Comparison of ENCODE assay signal across 1 cellular context in genomic region chr20:13800728-13801134, GRCh38.
TF ChIP-seq lines count a peak whose summit lies in the region.

No MANE protein-coding gene starts in this region.

TF ChIP-seq in HepG2, 621 proteins besides CTCF, POLR2A, EP300 and RAD21 (continued from another document):
- TF ChIP-seq MTERF4 (CRISPR knock-in tag; IDR thresholded peaks at IDR 0.05) (no peak), HBP1 (CRISPR knock-in tag; IDR thresholded peaks at IDR 0.05; ENCODE audit: low read depth) (0 out of 2 replicates have a peak, but pooled peaks have one; percentile 55), HMGXB4 (CRISPR knock-in tag; IDR thresholded peaks at IDR 0.05; ENCODE audit: borderline replicate concordance in 1 of 2, low read depth in 1 of 2) (no peak), ZXDC (CRISPR knock-in tag; IDR thresholded peaks at IDR 0.05) (peak; percentile 58; the same call in 1 of the 2 replicates), HOXA5 (CRISPR knock-in tag; IDR thresholded peaks at IDR 0.05) (0 out of 2 replicates have a peak, but pooled peaks have one; percentile 18), XRCC5 (optimal IDR thresholded peaks at IDR 0.05; ENCODE audit: low read length) (peak; percentile 93), SNRNP70 (IDR thresholded peaks at IDR 0.05; ENCODE audit: low read depth, low read length) (no peak), ZNF503 (CRISPR knock-in tag; IDR thresholded peaks at IDR 0.05) (no peak), RFX3 (CRISPR knock-in tag; IDR thresholded peaks at IDR 0.05) (no peak), KDM1A (CRISPR knock-in tag; IDR thresholded peaks at IDR 0.05) (no peak), HNF4A (CRISPR knock-in tag; IDR thresholded peaks at IDR 0.05) (peak; percentile 89), ZMYM3 (CRISPR knock-in tag; IDR thresholded peaks at IDR 0.05) (peak; percentile 65; the same call in 1 of the 2 replicates), RFXANK (CRISPR knock-in tag; IDR thresholded peaks at IDR 0.05) (0 out of 2 replicates have a peak, but pooled peaks have one; percentile 14), CCDC6 (CRISPR knock-in tag; IDR thresholded peaks at IDR 0.05) (peak; percentile 75; the same call in 1 of the 2 replicates), ZNF333 (CRISPR knock-in tag; IDR thresholded peaks at IDR 0.05; ENCODE audit: borderline replicate concordance) (no peak), YEATS2 (CRISPR knock-in tag; IDR thresholded peaks at IDR 0.05; ENCODE audit: borderline replicate concordance) (peak; percentile 43; the same call in 1 of the 2 replicates), ZNF230 (CRISPR knock-in tag; IDR thresholded peaks at IDR 0.05) (no peak), ZBTB7B (CRISPR knock-in tag; IDR thresholded peaks at IDR 0.05) (peak; percentile 35; the same call in 1 of the 2 replicates), ZNF652 (CRISPR knock-in tag; IDR thresholded peaks at IDR 0.05; ENCODE audit: borderline replicate concordance, low read depth) (no peak; the same call in 1 of the 2 replicates), ZNF136 (CRISPR knock-in tag; IDR thresholded peaks at IDR 0.05; ENCODE audit: low read depth) (no peak), SP1 (IDR thresholded peaks at IDR 0.05) (no peak), SP1 (CRISPR knock-in tag; IDR thresholded peaks at IDR 0.05) (no peak), PHF8 (CRISPR knock-in tag; IDR thresholded peaks at IDR 0.05) (no peak), AKAP8 (CRISPR knock-in tag; IDR thresholded peaks at IDR 0.05) (0 out of 2 replicates have a peak, but pooled peaks have one; percentile 26), PATZ1 (CRISPR knock-in tag; IDR thresholded peaks at IDR 0.05) (peak; percentile 53; the same call in 1 of the 2 replicates), HNRNPK (IDR thresholded peaks at IDR 0.05; ENCODE audit: low read depth, low read length, poor library complexity, severe bottlenecking) (no peak), BORCS8-MEF2B (CRISPR knock-in tag; IDR thresholded peaks at IDR 0.05) (peak; percentile 81), ZNF609 (CRISPR knock-in tag; IDR thresholded peaks at IDR 0.05; ENCODE audit: borderline replicate concordance) (no peak; the same call in 1 of the 2 replicates), SMARCE1 (IDR thresholded peaks at IDR 0.05; ENCODE audit: borderline replicate concordance) (no peak), ZNF121 (CRISPR knock-in tag; IDR thresholded peaks at IDR 0.05) (no peak), FOXC1 (CRISPR knock-in tag; IDR thresholded peaks at IDR 0.05; ENCODE audit: borderline replicate concordance) (peak; percentile 69; the same call in 1 of the 2 replicates), TSC22D2 (CRISPR knock-in tag; IDR thresholded peaks at IDR 0.05; ENCODE audit: borderline replicate concordance) (no peak), ZNF891 (CRISPR knock-in tag; IDR thresholded peaks at IDR 0.05) (peak; percentile 58; the same call in 1 of the 2 replicates), ZSCAN9 (CRISPR knock-in tag; IDR thresholded peaks at IDR 0.05; ENCODE audit: borderline replicate concordance) (peak; percentile 50; the same call in 1 of the 2 replicates), ZNF546 (CRISPR knock-in tag; conservative IDR thresholded peaks at IDR 0.05) (peak; percentile 81; the same call in 1 of the 2 replicates), ZNF510 (CRISPR knock-in tag; IDR thresholded peaks at IDR 0.05; ENCODE audit: low read depth) (no peak), MED1 (CRISPR knock-in tag; IDR thresholded peaks at IDR 0.05) (peak; percentile 19; the same call in 1 of the 2 replicates)
- TF ChIP-seq, protein P1, sequence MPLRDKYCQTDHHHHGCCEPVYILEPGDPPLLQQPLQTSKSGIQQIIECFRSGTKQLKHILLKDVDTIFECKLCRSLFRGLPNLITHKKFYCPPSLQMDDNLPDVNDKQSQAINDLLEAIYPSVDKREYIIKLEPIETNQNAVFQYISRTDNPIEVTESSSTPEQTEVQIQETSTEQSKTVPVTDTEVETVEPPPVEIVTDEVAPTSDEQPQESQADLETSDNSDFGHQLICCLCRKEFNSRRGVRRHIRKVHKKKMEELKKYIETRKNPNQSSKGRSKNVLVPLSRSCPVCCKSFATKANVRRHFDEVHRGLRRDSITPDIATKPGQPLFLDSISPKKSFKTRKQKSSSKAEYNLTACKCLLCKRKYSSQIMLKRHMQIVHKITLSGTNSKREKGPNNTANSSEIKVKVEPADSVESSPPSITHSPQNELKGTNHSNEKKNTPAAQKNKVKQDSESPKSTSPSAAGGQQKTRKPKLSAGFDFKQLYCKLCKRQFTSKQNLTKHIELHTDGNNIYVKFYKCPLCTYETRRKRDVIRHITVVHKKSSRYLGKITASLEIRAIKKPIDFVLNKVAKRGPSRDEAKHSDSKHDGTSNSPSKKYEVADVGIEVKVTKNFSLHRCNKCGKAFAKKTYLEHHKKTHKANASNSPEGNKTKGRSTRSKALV (CRISPR knock-in tag; IDR thresholded peaks at IDR 0.05), result no peak
